In the genomic region with DNA sequence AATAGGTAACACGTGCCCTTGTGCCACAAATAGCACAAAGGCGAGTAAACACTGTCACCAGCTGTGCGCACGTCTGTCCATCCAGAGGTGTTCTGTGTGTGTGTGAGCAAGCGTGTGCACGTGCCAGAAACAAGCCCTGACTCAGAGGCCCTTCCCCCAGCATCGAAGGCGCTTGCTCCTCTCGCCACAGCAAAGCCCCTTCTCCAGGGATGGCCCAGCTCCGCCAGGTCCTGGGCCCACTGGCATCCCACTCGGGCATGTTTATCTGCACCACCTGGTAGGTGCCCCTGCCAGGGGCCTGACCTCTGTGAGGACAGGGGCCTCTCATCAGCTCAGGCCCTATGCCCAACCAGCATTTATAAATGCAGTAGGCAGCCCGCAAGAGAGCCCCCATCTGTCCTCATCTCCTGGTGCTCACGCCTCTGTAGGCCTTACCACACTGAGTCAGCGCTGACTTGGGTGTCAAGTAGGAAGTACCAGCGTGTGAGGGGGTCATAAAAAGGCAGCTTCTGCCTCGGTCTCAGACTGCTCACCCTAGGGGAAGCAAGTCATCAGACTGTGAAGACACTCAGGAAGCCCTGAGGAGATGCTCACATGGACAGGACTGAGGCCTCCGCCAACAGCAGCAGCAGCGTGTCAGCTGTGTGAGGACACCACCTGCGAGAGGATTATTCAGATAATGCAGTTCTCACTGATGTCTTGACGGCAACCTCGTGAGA, we compare ENCODE assay signal across 10 cellular contexts. TPM values are rescaled to one million over a fixed set of nuclear protein-coding genes. Genes with fewer than 3 reads are reported as not detected.
A peak's percentile ranks its signal among the peaks of the same experiment; 100 is the strongest.
DNase-seq lines count a peak whose midpoint lies in the region; ATAC-seq and TF ChIP-seq lines count a peak whose summit lies in the region.
"Had no signal": no experiment of that assay in that cellular context is flagged by ENCODE, and none has a peak within 500 bp of the region (broad histone marks: within the 10 kb centered on the region; RNA-seq: fewer than 3 reads in every experiment).

No MANE protein-coding gene starts in this region.

- peak; percentile 39 for ATAC-seq in HG03521 (IDR thresholded peaks at IDR 0.05; ENCODE audit: unreplicated experiment)
- ATAC-seq in naive B cell (ENCODE audit: low read depth in 2 of 2) = peak; percentile 81 to 85

- POLR2A ChIA-PET in RWPE1 (lab: Yijun Ruan, JAX; ENCODE audit: low non-redundant PET) = no interaction called here

- H3K4me1 Mint-ChIP-seq in naive B cell = peaks cover 37 to 40% (median 39%) of the 10 kb centered on the region in 3 donors

- peaks cover 0 to 4% (median 0%) of the 10 kb centered on the region in 7 donors for H3K9me3 Mint-ChIP-seq in naive B cell

- H3K4me3 Mint-ChIP-seq in naive B cell = peak overlapping the region in 4 of 8 donors; percentile 5 to 44 (median 18)

- peak overlapping the region in 5 of 6 donors; percentile 66 to 93 (median 87) for H3K27ac Mint-ChIP-seq in naive B cell
- H3K27ac Mint-ChIP-seq: progenitor cell of endocrine pancreas had no signal

- H3K27ac ChIP-seq in RWPE1 = no peak overlapping the region

- TF ChIP-seq CTCF in RWPE1 (conservative IDR thresholded peaks at IDR 0.05; ENCODE audit: low read depth) = no peak

- DNase-seq in GF-D8 (lab: John Stamatoyannopoulos, UW) (peak; percentile 29), SKM-1 treated with dmso at 0.1 percent for 144 hours (lab: John Stamatoyannopoulos, UW; ENCODE audit: unreplicated experiment) (peak; percentile 76), naive B cell (peak; percentile 44), RWPE1 (ENCODE audit: low spot score) (no peak), ureter (ENCODE audit: low spot score) (no peak)
- DNase-seq in stimulated activated CD4-positive, alpha-beta T cell treated with anti-CD3 and anti-CD28 coated beads, Interleukin-12 subunit alpha, Interleukin-12 subunit beta, amount 100 ng/mL, for 4 hours = no peak
- DNase-seq in stimulated activated CD4-positive, alpha-beta T cell treated with anti-CD3 and anti-CD28 coated beads, Interleukin-4, amount 100 ng/mL, for 24 hours = no peak
- DNase-seq: activated effector memory CD4-positive, alpha-beta T cell treated with Interleukin-2 at 50 U/mL for 16 hours had no signal

- H3K36me3 Mint-ChIP-seq in naive B cell = no peaks in the 10 kb centered on the region

- peaks cover 0 to 4% (median 0%) of the 10 kb centered on the region in 3 donors for H3K27me3 Mint-ChIP-seq in naive B cell

- CTCF ChIA-PET in RWPE1 (lab: Yijun Ruan, JAX) = interaction anchor here (0.6 to 0.9 kb wide), 3 partner anchors 9 to 180 kb away, joined by 3 to 5 read pairs (median 3); no protein-coding TSS in a partner anchor

RNA-seq across cellular contexts. Expression of a gene that starts 10.8 kb away (rescaled TPM):
- polyA plus RNA-seq in naive B cell (ENCODE audit: low read depth in 6 of 6) = not detected
- total RNA-seq in ureter = not detected
- total RNA-seq: progenitor cell of endocrine pancreas had no signal

RNA-seq across cellular contexts. Expression of a gene that starts 28.1 kb away (rescaled TPM):
- not detected for polyA plus RNA-seq in naive B cell (ENCODE audit: low read depth in 6 of 6)
- 2.0 TPM for total RNA-seq in ureter

RNA-seq across cellular contexts. Expression of a gene that starts 55.0 kb away (rescaled TPM):
- 1 to 10 TPM in 4 of 6 donors, under 1 TPM in 1, not detected in 1; 0.53 to 4.6 (median 2.1) TPM for polyA plus RNA-seq in naive B cell (ENCODE audit: low read depth in 6 of 6)
- 48.5 TPM for total RNA-seq in ureter

RNA-seq across cellular contexts. Expression of a gene that starts 55.3 kb away (rescaled TPM):
- polyA plus RNA-seq in naive B cell (ENCODE audit: low read depth in 6 of 6) = 1 to 10 TPM in 5 of 6 donors, under 1 TPM in 1; 0.91 to 3.5 (median 2.1) TPM
- total RNA-seq in ureter = 1.2 TPM

Comparison
In these comparisons a context has a peak if more than half of its experiments do, and no peak if none do; other contexts are left out.
1. DNase-seq: peak in GF-D8 (single experiment), SKM-1 treated with dmso at 0.1 percent for 144 hours (single experiment) and naive B cell (single experiment); none in stimulated activated CD4-positive, alpha-beta T cell treated with anti-CD3 and anti-CD28 coated beads, Interleukin-12 subunit alpha, Interleukin-12 subunit beta, amount 100 ng/mL, for 4 hours (single experiment), RWPE1 (single experiment), stimulated activated CD4-positive, alpha-beta T cell treated with anti-CD3 and anti-CD28 coated beads, Interleukin-4, amount 100 ng/mL, for 24 hours (single experiment) and ureter (single experiment).